Comparison of ENCODE assay signal across 9 cellular contexts in genomic region chr3:23611737-23612295, GRCh38.
DNase-seq lines count a peak whose midpoint lies in the region; ATAC-seq and TF ChIP-seq lines count a peak whose summit lies in the region.
"Had no signal": no experiment of that assay in that cellular context is flagged by ENCODE, and none has a peak within 500 bp of the region (broad histone marks: within the 10 kb centered on the region; RNA-seq: fewer than 3 reads in every experiment).

No MANE protein-coding gene starts in this region.

- peak overlapping the region in 5 of 6 donors; percentile 20 to 90 (median 67) for H3K27ac Mint-ChIP-seq in naive B cell
- H3K27ac Mint-ChIP-seq: naive thymus-derived CD4-positive, alpha-beta T cell had no signal

- no peak for TF ChIP-seq CTCF in BE2C (IDR thresholded peaks at IDR 0.05; ENCODE audit: low read depth, low read length)

- peaks cover 0 to 6% of the 10 kb centered on the region in 2 donors for H3K36me3 Mint-ChIP-seq in naive B cell

- H3K9me3 ChIP-seq in BE2C, result no peaks in the 10 kb centered on the region
- no peaks in the 10 kb centered on the region for H3K9me3 ChIP-seq in MG63

- H3K4me1 Mint-ChIP-seq in naive B cell, result peaks cover 16 to 31% (median 21%) of the 10 kb centered on the region in 3 donors

- no peaks in the 10 kb centered on the region for H3K9me3 Mint-ChIP-seq in naive B cell

- peak overlapping the region; percentile 5 to 90 (median 66) for H3K4me3 Mint-ChIP-seq in naive B cell

- ATAC-seq in naive B cell (ENCODE audit: low read depth in 2 of 2) (peak; percentile 69 to 78), left lobe of liver (no peak)
- ATAC-seq: naive thymus-derived CD4-positive, alpha-beta T cell had no signal

- H3K36me3 ChIP-seq in BE2C (no peaks in the 10 kb centered on the region), MG63 (no peaks in the 10 kb centered on the region)

- no peak overlapping the region for H3K4me3 ChIP-seq in BE2C (ENCODE audit: low read depth, low read length)
- no peak overlapping the region for H3K4me3 ChIP-seq in MG63

- no peaks in the 10 kb centered on the region for H3K27me3 ChIP-seq in BE2C
- H3K27me3 ChIP-seq in MG63, result no peaks in the 10 kb centered on the region

- no peaks in the 10 kb centered on the region for H3K27me3 Mint-ChIP-seq in naive B cell

- DNase-seq in BE2C, result peak; percentile 24
- DNase-seq in MG63, result peak; percentile 91
- peak; percentile 29 for DNase-seq in dedifferentiated amniotic fluid mesenchymal stem cell (ENCODE audit: extremely low spot score)
- peak; percentile 24 for DNase-seq in naive B cell
- no peak for DNase-seq in left lobe of liver (ENCODE audit: low spot score)
- DNase-seq in stimulated activated CD4-positive, alpha-beta T cell treated with anti-CD3 and anti-CD28 coated beads, Interleukin-2, amount 100 ng/mL, for 48 hours, result no peak
- no peak for DNase-seq in NCI-H187 (lab: John Stamatoyannopoulos, UW)
- DNase-seq in activated naive CD4-positive, alpha-beta T cell treated with Interleukin-2 at 50 U/mL for 16 hours, result no peak
- DNase-seq: naive thymus-derived CD4-positive, alpha-beta T cell had no signal

- H3K4me1 ChIP-seq in BE2C, result no peaks in the 10 kb centered on the region

Comparison
In these comparisons a context has a peak if more than half of its experiments do, and no peak if none do; other contexts are left out.
1. DNase-seq: peak in BE2C (single experiment), MG63 (single experiment), dedifferentiated amniotic fluid mesenchymal stem cell (single experiment) and naive B cell (single experiment); none in left lobe of liver (single experiment), stimulated activated CD4-positive, alpha-beta T cell treated with anti-CD3 and anti-CD28 coated beads, Interleukin-2, amount 100 ng/mL, for 48 hours (0 of 2), NCI-H187 (0 of 2) and activated naive CD4-positive, alpha-beta T cell treated with Interleukin-2 at 50 U/mL for 16 hours (single experiment).